In the genomic region with DNA sequence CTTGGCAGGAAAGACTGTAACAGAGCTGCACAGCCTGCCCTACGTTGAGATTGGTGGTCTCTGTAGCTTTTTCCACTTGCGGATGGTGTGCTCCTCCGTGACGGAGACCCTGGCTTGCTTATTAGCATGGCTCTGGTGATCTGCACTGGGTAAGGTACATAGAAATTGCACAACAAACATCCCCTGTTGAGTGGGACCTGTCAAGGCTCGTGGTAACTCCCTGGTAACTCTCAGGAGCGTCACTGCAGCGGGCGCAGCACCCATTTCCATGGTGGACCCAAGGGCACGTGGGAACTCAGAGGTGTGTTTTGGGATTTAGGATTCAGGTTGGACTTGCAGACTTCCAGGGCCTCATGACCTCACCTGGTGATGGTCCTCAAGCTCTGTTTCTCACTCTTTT, we compare ENCODE assay signal across 9 cellular contexts. TPM values are rescaled to one million over a fixed set of nuclear protein-coding genes. Genes with fewer than 3 reads are reported as not detected.
DNase-seq lines count a peak whose midpoint lies in the region; ATAC-seq and TF ChIP-seq lines count a peak whose summit lies in the region.
"Had no signal": no experiment of that assay in that cellular context is flagged by ENCODE, and none has a peak within 500 bp of the region (broad histone marks: within the 10 kb centered on the region; RNA-seq: fewer than 3 reads in every experiment).

No MANE protein-coding gene starts in this region.

- H3F3A ChIP-seq in DOHH2 (ENCODE audit: control insufficient read depth, insufficient read depth) (no peaks in the 10 kb centered on the region), PC-3 (ENCODE audit: low read length, unreplicated experiment) (no peaks in the 10 kb centered on the region)

- H3K36me3 ChIP-seq in DOHH2 (ENCODE audit: control insufficient read depth, low read length) (no peaks in the 10 kb centered on the region), PC-3 (ENCODE audit: low read depth, low read length) (no peaks in the 10 kb centered on the region)

- H3K79me2 ChIP-seq in DOHH2 (ENCODE audit: control insufficient read depth, low read length) (peaks cover 7% of the 10 kb centered on the region; the same call in 1 of the 2 replicates), PC-3 (ENCODE audit: low read length) (peaks cover 31% of the 10 kb centered on the region)

- CTCF ChIA-PET in PC-3 (lab: Charles Lee) = no interaction called here

- H3K27ac ChIP-seq in DOHH2 (ENCODE audit: low read depth, low read length) (no peak overlapping the region), PC-3 (ENCODE audit: low read length) (no peak overlapping the region)

- POLR2A ChIA-PET in PC-3 (lab: Charles Lee; ENCODE audit: unreplicated experiment) = no interaction called here

- no peak for ATAC-seq in PC-3
- peak; percentile 48 for ATAC-seq in esophagus mucosa

- intact Hi-C loops in PC-3 (cut with micrococcal nuclease) (loop anchor here (5.0 kb wide), 1 partner anchor 64 kb away; no protein-coding TSS in a partner anchor), posterior vena cava (cut with DNase I) (no loop called here)

- peak overlapping the region; percentile 63 for H3K9ac ChIP-seq in PC-3 (ENCODE audit: low read length)

- H3K27me3 ChIP-seq in DOHH2 (ENCODE audit: control insufficient read depth, low read length) (0 out of 2 replicates have a peak, but pooled peaks cover 2% of the 10 kb centered on the region), PC-3 (ENCODE audit: low read length) (no peaks in the 10 kb centered on the region)

- H3K4me3 ChIP-seq in DOHH2 (ENCODE audit: low read length) (peak overlapping the region; percentile 76), PC-3 (ENCODE audit: low read length) (peak overlapping the region; percentile 78)

- H4K20me1 ChIP-seq in DOHH2 (ENCODE audit: control insufficient read depth, insufficient read depth, low read depth, low read length) = no peaks in the 10 kb centered on the region
- H4K20me1 ChIP-seq in PC-3 (ENCODE audit: low read length) = no peaks in the 10 kb centered on the region; the same call in 1 of the 2 replicates

- peaks cover 11% of the 10 kb centered on the region for H3K4me1 ChIP-seq in DOHH2 (ENCODE audit: control insufficient read depth, low read length)
- H3K4me1 ChIP-seq in PC-3 (ENCODE audit: insufficient read depth, low read length) = 0 out of 2 replicates have a peak, but pooled peaks cover 7% of the 10 kb centered on the region

- H2AFZ ChIP-seq in PC-3 (ENCODE audit: low read length) = peak overlapping the region; percentile 55

- no TSS peak for BruUV-seq in PC-3 (replicated peaks; lab: Mats Ljungman, UMichigan)

- H3K4me2 ChIP-seq in DOHH2 (ENCODE audit: low read length) (peak overlapping the region; percentile 77), PC-3 (ENCODE audit: low read length) (peak overlapping the region; percentile 94)

- H3K9me2 ChIP-seq in DOHH2 (replicated peaks; ENCODE audit: control insufficient read depth, low read length) = no peaks in the 10 kb centered on the region
- H3K9me2 ChIP-seq in PC-3 (replicated peaks; ENCODE audit: low read length) = no peaks in the 10 kb centered on the region

- TF ChIP-seq CTCF in DOHH2 (IDR thresholded peaks at IDR 0.05; ENCODE audit: low read depth, low read length, poor library complexity, severe bottlenecking) (no peak), PC-3 (conservative IDR thresholded peaks at IDR 0.05; ENCODE audit: low read depth, low read length) (no peak)

- H3K9me3 ChIP-seq in DOHH2 (ENCODE audit: control insufficient read depth, insufficient read depth, low read length) (no peaks in the 10 kb centered on the region), PC-3 (ENCODE audit: low read length) (no peaks in the 10 kb centered on the region)

- no peak for DNase-seq in PC-3
- DNase-seq in posterior vena cava (ENCODE audit: low spot score) = peak; percentile 58
- DNase-seq in D341Med (ENCODE audit: low spot score) = no peak
- no peak for DNase-seq in central memory CD4-positive, alpha-beta T cell
- DNase-seq in NCI-H1105 treated with DMSO at 0.1 percent for 48 hours (lab: John Stamatoyannopoulos, UW) = no peak
- DNase-seq in retina = no peak
- DNase-seq: NCI-H1930 had no signal

RNA-seq across cellular contexts. Expression of a gene that starts 1.1 kb away (rescaled TPM):
- total RNA-seq in PC-3 (2014; rRNA removed) (8.2 and 12.0 TPM in 2 replicates), esophagus mucosa (10.8 TPM), posterior vena cava (10 to 100 TPM; 27.1 to 37.2 TPM)

RNA-seq across cellular contexts. Expression of a gene that starts 33.1 kb away (rescaled TPM):
- total RNA-seq in PC-3 (2014; rRNA removed) (8.6 and 13.0 TPM in 2 replicates), esophagus mucosa (18.7 TPM), posterior vena cava (10 to 100 TPM; 10.1 to 16.8 TPM)
